In the genomic region with DNA sequence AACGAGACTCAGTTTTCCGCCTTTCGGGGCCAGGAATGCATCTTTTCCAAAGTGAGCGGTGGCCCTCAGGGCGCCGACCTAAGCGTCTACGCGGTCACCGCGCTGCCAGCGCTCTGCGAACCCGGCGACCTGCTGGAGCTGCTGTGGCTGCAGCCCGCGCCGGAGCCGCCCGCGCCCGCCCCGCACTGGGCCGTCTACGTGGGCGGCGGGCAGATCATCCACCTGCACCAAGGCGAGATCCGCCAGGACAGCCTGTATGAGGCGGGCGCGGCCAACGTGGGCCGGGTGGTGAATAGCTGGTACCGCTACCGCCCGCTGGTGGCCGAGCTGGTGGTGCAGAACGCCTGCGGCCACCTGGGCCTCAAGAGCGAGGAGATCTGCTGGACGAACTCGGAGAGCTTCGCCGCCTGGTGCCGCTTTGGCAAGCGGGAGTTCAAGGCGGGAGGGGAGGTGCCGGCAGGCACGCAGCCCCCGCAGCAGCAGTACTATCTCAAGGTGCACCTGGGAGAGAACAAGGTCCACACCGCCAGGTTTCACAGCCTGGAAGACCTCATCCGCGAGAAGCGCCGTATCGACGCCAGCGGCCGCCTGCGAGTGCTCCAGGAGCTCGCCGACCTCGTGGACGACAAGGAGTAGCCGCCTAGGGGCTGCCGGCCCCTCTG, we compare ENCODE assay signal across 8 cellular contexts.
A peak's percentile ranks its signal among the peaks of the same experiment; 100 is the strongest.
DNase-seq lines count a peak whose midpoint lies in the region; TF ChIP-seq lines count a peak whose summit lies in the region.

No MANE protein-coding gene starts in this region.

- in situ Hi-C loops in astrocyte of the spinal cord (cut with HindIII; ENCODE audit: low sequenced_read_pairs): no loop called here

- peak overlapping the region; percentile 33 for H3K9ac ChIP-seq in rectal smooth muscle tissue (ENCODE audit: low read length)

- H3K36me3 ChIP-seq in rectal smooth muscle tissue (ENCODE audit: control insufficient read depth, insufficient read depth, low read length): no peaks in the 10 kb centered on the region

- peaks cover 6% of the 10 kb centered on the region for H3K27me3 ChIP-seq in rectal smooth muscle tissue (ENCODE audit: control insufficient read depth, insufficient read depth, low read length)

- peak; percentile 90 for DNase-seq in AG20443 (ENCODE audit: low spot score)
- DNase-seq in GM20000 (ENCODE audit: low spot score): peak; percentile 77
- DNase-seq in NCI-H2029 treated with DMSO at 0.1 percent for 48 hours (lab: John Stamatoyannopoulos, UW): peak; percentile 56
- peak; percentile 80 for DNase-seq in astrocyte of the spinal cord (ENCODE audit: low read depth, low spot score)
- DNase-seq in hypothalamus (lab: John Stamatoyannopoulos, UW): peak in 46 of 51 donors; percentile 3 to 76 (median 50)
- DNase-seq in GM19240 (ENCODE audit: insufficient read length, low spot score): no peak
- DNase-seq in NCI-H226: no peak

- H3K27ac ChIP-seq in rectal smooth muscle tissue (ENCODE audit: low read depth, low read length): peak overlapping the region; percentile 59

- peak overlapping the region; percentile 55 for H3K4me3 ChIP-seq in astrocyte of the spinal cord (ENCODE audit: low read depth, low read length)
- H3K4me3 ChIP-seq in rectal smooth muscle tissue (ENCODE audit: low read length): peak overlapping the region; percentile 56

- TF ChIP-seq CTCF in GM20000 (IDR thresholded peaks at IDR 0.05; ENCODE audit: extremely low read depth, missing control alignments): peak; percentile 30
- peak; percentile 84 for TF ChIP-seq CTCF in astrocyte of the spinal cord (IDR thresholded peaks at IDR 0.05; ENCODE audit: low read depth, low read length)

- H3K4me1 ChIP-seq in rectal smooth muscle tissue (ENCODE audit: control insufficient read depth, insufficient read depth, low read length): peaks cover 8% of the 10 kb centered on the region

Comparison
In these comparisons a context has a peak if more than half of its experiments do, and no peak if none do; other contexts are left out.
1. DNase-seq: peak in AG20443 (single experiment), GM20000 (single experiment), NCI-H2029 treated with DMSO at 0.1 percent for 48 hours (single experiment), astrocyte of the spinal cord (single experiment) and hypothalamus (46 of 51); none in GM19240 (single experiment) and NCI-H226 (single experiment).